1 cellular context compared by ENCODE assay signal in the genomic region with DNA sequence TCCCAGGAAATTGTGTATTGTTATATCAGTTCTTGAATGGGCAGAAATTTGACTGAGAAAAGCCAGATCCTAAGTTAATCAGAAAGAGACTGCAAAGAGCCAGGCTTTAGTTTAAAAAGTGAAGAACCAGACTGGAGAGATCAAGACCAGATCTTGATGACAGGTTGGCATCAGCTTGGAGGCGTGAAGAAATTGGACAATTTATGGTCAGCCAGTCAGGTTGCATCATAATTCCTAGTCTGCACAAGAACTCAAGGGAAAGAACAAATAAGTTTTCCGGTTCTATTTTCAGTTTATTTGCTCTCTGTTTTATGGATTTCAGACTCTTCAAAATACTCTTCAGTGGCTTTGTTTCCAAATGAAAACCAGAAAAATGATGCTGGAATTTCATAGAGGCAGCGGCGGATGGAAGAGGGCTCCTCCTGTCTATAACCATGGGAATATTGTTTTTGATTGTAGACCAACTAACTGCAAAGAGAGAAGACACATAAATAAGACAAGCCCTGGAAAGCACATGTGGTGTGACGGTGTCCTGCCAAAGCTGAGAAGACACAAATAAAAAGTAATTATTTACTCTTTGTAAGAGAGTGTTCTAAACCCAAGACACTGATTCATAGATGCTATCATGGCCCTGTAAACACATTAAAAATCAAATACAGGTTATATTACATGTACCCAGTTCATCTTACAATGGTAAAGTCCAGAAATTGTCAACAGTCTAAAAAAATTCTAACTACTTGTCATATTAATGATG.
TF ChIP-seq lines count a peak whose summit lies in the region.

No MANE protein-coding gene starts in this region.

TF ChIP-seq in K562, 482 proteins besides CTCF, POLR2A, EP300 and RAD21 (continued from another document):
- TF ChIP-seq, protein P1, sequence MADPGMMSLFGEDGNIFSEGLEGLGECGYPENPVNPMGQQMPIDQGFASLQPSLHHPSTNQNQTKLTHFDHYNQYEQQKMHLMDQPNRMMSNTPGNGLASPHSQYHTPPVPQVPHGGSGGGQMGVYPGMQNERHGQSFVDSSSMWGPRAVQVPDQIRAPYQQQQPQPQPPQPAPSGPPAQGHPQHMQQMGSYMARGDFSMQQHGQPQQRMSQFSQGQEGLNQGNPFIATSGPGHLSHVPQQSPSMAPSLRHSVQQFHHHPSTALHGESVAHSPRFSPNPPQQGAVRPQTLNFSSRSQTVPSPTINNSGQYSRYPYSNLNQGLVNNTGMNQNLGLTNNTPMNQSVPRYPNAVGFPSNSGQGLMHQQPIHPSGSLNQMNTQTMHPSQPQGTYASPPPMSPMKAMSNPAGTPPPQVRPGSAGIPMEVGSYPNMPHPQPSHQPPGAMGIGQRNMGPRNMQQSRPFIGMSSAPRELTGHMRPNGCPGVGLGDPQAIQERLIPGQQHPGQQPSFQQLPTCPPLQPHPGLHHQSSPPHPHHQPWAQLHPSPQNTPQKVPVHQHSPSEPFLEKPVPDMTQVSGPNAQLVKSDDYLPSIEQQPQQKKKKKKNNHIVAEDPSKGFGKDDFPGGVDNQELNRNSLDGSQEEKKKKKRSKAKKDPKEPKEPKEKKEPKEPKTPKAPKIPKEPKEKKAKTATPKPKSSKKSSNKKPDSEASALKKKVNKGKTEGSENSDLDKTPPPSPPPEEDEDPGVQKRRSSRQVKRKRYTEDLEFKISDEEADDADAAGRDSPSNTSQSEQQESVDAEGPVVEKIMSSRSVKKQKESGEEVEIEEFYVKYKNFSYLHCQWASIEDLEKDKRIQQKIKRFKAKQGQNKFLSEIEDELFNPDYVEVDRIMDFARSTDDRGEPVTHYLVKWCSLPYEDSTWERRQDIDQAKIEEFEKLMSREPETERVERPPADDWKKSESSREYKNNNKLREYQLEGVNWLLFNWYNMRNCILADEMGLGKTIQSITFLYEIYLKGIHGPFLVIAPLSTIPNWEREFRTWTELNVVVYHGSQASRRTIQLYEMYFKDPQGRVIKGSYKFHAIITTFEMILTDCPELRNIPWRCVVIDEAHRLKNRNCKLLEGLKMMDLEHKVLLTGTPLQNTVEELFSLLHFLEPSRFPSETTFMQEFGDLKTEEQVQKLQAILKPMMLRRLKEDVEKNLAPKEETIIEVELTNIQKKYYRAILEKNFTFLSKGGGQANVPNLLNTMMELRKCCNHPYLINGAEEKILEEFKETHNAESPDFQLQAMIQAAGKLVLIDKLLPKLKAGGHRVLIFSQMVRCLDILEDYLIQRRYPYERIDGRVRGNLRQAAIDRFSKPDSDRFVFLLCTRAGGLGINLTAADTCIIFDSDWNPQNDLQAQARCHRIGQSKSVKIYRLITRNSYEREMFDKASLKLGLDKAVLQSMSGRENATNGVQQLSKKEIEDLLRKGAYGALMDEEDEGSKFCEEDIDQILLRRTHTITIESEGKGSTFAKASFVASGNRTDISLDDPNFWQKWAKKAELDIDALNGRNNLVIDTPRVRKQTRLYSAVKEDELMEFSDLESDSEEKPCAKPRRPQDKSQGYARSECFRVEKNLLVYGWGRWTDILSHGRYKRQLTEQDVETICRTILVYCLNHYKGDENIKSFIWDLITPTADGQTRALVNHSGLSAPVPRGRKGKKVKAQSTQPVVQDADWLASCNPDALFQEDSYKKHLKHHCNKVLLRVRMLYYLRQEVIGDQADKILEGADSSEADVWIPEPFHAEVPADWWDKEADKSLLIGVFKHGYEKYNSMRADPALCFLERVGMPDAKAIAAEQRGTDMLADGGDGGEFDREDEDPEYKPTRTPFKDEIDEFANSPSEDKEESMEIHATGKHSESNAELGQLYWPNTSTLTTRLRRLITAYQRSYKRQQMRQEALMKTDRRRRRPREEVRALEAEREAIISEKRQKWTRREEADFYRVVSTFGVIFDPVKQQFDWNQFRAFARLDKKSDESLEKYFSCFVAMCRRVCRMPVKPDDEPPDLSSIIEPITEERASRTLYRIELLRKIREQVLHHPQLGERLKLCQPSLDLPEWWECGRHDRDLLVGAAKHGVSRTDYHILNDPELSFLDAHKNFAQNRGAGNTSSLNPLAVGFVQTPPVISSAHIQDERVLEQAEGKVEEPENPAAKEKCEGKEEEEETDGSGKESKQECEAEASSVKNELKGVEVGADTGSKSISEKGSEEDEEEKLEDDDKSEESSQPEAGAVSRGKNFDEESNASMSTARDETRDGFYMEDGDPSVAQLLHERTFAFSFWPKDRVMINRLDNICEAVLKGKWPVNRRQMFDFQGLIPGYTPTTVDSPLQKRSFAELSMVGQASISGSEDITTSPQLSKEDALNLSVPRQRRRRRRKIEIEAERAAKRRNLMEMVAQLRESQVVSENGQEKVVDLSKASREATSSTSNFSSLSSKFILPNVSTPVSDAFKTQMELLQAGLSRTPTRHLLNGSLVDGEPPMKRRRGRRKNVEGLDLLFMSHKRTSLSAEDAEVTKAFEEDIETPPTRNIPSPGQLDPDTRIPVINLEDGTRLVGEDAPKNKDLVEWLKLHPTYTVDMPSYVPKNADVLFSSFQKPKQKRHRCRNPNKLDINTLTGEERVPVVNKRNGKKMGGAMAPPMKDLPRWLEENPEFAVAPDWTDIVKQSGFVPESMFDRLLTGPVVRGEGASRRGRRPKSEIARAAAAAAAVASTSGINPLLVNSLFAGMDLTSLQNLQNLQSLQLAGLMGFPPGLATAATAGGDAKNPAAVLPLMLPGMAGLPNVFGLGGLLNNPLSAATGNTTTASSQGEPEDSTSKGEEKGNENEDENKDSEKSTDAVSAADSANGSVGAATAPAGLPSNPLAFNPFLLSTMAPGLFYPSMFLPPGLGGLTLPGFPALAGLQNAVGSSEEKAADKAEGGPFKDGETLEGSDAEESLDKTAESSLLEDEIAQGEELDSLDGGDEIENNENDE (IDR thresholded peaks at IDR 0.05; ENCODE audit: low read depth, low read length), result no peak
- TF ChIP-seq, protein P2, sequence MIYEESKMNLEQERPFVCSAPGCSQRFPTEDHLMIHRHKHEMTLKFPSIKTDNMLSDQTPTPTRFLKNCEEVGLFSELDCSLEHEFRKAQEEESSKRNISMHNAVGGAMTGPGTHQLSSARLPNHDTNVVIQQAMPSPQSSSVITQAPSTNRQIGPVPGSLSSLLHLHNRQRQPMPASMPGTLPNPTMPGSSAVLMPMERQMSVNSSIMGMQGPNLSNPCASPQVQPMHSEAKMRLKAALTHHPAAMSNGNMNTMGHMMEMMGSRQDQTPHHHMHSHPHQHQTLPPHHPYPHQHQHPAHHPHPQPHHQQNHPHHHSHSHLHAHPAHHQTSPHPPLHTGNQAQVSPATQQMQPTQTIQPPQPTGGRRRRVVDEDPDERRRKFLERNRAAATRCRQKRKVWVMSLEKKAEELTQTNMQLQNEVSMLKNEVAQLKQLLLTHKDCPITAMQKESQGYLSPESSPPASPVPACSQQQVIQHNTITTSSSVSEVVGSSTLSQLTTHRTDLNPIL (CRISPR knock-in tag; IDR thresholded peaks at IDR 0.05), result no peak
- TF ChIP-seq, protein P3, sequence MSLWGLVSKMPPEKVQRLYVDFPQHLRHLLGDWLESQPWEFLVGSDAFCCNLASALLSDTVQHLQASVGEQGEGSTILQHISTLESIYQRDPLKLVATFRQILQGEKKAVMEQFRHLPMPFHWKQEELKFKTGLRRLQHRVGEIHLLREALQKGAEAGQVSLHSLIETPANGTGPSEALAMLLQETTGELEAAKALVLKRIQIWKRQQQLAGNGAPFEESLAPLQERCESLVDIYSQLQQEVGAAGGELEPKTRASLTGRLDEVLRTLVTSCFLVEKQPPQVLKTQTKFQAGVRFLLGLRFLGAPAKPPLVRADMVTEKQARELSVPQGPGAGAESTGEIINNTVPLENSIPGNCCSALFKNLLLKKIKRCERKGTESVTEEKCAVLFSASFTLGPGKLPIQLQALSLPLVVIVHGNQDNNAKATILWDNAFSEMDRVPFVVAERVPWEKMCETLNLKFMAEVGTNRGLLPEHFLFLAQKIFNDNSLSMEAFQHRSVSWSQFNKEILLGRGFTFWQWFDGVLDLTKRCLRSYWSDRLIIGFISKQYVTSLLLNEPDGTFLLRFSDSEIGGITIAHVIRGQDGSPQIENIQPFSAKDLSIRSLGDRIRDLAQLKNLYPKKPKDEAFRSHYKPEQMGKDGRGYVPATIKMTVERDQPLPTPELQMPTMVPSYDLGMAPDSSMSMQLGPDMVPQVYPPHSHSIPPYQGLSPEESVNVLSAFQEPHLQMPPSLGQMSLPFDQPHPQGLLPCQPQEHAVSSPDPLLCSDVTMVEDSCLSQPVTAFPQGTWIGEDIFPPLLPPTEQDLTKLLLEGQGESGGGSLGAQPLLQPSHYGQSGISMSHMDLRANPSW (CRISPR knock-in tag; IDR thresholded peaks at IDR 0.05), result no peak
- TF ChIP-seq, protein P4, sequence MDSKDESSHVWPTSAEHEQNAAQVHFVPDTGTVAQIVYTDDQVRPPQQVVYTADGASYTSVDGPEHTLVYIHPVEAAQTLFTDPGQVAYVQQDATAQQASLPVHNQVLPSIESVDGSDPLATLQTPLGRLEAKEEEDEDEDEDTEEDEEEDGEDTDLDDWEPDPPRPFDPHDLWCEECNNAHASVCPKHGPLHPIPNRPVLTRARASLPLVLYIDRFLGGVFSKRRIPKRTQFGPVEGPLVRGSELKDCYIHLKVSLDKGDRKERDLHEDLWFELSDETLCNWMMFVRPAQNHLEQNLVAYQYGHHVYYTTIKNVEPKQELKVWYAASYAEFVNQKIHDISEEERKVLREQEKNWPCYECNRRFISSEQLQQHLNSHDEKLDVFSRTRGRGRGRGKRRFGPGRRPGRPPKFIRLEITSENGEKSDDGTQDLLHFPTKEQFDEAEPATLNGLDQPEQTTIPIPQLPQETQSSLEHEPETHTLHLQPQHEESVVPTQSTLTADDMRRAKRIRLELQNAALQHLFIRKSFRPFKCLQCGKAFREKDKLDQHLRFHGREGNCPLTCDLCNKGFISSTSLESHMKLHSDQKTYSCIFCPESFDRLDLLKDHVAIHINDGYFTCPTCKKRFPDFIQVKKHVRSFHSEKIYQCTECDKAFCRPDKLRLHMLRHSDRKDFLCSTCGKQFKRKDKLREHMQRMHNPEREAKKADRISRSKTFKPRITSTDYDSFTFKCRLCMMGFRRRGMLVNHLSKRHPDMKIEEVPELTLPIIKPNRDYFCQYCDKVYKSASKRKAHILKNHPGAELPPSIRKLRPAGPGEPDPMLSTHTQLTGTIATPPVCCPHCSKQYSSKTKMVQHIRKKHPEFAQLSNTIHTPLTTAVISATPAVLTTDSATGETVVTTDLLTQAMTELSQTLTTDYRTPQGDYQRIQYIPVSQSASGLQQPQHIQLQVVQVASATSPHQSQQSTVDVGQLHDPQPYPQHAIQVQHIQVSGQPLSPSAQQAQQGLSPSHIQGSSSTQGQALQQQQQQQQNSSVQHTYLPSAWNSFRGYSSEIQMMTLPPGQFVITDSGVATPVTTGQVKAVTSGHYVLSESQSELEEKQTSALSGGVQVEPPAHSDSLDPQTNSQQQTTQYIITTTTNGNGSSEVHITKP (IDR thresholded peaks at IDR 0.05; ENCODE audit: partially characterized antibody), result no peak
- TF ChIP-seq BACH1 (tag; IDR thresholded peaks at IDR 0.05), result no peak
- TF ChIP-seq MCM2 (IDR thresholded peaks at IDR 0.05; ENCODE audit: low read depth), result no peak
- TF ChIP-seq CEBPG (CRISPR knock-in tag; IDR thresholded peaks at IDR 0.05), result no peak
- peak; percentile 62 to 91 for TF ChIP-seq CEBPG (tag; conservative IDR thresholded peaks at IDR 0.05 in 1 of 2, IDR thresholded peaks at IDR 0.05 in 1 of 2)
- no peak for TF ChIP-seq SRSF9 (IDR thresholded peaks at IDR 0.05; ENCODE audit: borderline replicate concordance, low read depth, low read length)
- TF ChIP-seq C11orf30 (IDR thresholded peaks at IDR 0.05; ENCODE audit: low read depth), result no peak
- TF ChIP-seq, protein P5, sequence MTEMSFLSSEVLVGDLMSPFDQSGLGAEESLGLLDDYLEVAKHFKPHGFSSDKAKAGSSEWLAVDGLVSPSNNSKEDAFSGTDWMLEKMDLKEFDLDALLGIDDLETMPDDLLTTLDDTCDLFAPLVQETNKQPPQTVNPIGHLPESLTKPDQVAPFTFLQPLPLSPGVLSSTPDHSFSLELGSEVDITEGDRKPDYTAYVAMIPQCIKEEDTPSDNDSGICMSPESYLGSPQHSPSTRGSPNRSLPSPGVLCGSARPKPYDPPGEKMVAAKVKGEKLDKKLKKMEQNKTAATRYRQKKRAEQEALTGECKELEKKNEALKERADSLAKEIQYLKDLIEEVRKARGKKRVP (CRISPR knock-in tag; IDR thresholded peaks at IDR 0.05), result no peak
- TF ChIP-seq, protein P6, sequence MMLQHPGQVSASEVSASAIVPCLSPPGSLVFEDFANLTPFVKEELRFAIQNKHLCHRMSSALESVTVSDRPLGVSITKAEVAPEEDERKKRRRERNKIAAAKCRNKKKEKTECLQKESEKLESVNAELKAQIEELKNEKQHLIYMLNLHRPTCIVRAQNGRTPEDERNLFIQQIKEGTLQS (IDR thresholded peaks at IDR 0.05), result peak; percentile 23; the same call in 1 of the 2 replicates
- TF ChIP-seq, protein P6 (CRISPR knock-in tag; conservative IDR thresholded peaks at IDR 0.05), result no peak
